16 cellular contexts compared by ENCODE assay signal in genomic region chr10:24716295-24716694, GRCh38. TPM values are rescaled to one million over a fixed set of nuclear protein-coding genes. Genes with fewer than 3 reads are reported as not detected.
DNase-seq lines count a peak whose midpoint lies in the region; ATAC-seq, FAIRE-seq and TF ChIP-seq lines count a peak whose summit lies in the region.
"Had no signal": no experiment of that assay in that cellular context is flagged by ENCODE, and none has a peak within 500 bp of the region (broad histone marks: within the 10 kb centered on the region; RNA-seq: fewer than 3 reads in every experiment).

No MANE protein-coding gene starts in this region.

- H3K27me3 ChIP-seq in adrenal gland (no peaks in the 10 kb centered on the region), right cardiac atrium (ENCODE audit: control insufficient read depth, insufficient read depth) (no peaks in the 10 kb centered on the region), skeletal muscle satellite cell (ENCODE audit: control insufficient read depth, insufficient read depth, low read length) (no peaks in the 10 kb centered on the region)
- H3K27me3 ChIP-seq: BE2C had no signal

- H3K4me2 ChIP-seq in skeletal muscle satellite cell (ENCODE audit: low read length) = peak overlapping the region; percentile 0

- H3K9me3 Mint-ChIP-seq in activated T-cell treated with anti-CD3 and anti-CD28 coated beads, Interleukin-2, amount 50 U/mL, for 24 hours = no peaks in the 10 kb centered on the region
- H3K9me3 Mint-ChIP-seq: dendritic cell treated with granulocyte-macrophage colony-stimulating factor and Interleukin-4, amounts not matched to agents 40 ng/mL and 50 ng/mL, for 4 days had no signal

- TF ChIP-seq CTCF in adrenal gland (IDR thresholded peaks at IDR 0.05) = no peak
- no peak for TF ChIP-seq CTCF in GM20000 (IDR thresholded peaks at IDR 0.05; ENCODE audit: extremely low read depth, missing control alignments)

- H3K27ac Mint-ChIP-seq in activated T-cell treated with anti-CD3 and anti-CD28 coated beads, Interleukin-2, amount 50 U/mL, for 24 hours = no peak overlapping the region
- H3K27ac Mint-ChIP-seq: dendritic cell treated with granulocyte-macrophage colony-stimulating factor and Interleukin-4, amounts not matched to agents 40 ng/mL and 50 ng/mL, for 4 days had no signal

- H3K36me3 ChIP-seq in adrenal gland (replicated peaks in 1 of 2) (no peaks in the 10 kb centered on the region), skeletal muscle satellite cell (ENCODE audit: insufficient read depth, low read length) (peaks cover 26% of the 10 kb centered on the region)
- H3K36me3 ChIP-seq: BE2C, prostate gland had no signal

- no peaks in the 10 kb centered on the region for H3K9me3 ChIP-seq in adrenal gland (replicated peaks in 1 of 3)
- no peaks in the 10 kb centered on the region for H3K9me3 ChIP-seq in right cardiac atrium (ENCODE audit: control insufficient read depth, low read length)
- H3K9me3 ChIP-seq in skeletal muscle satellite cell (replicated peaks; ENCODE audit: low read length) = no peaks in the 10 kb centered on the region
- H3K9me3 ChIP-seq: BE2C, prostate gland had no signal

- WGBS in adrenal gland, 4 donors = 31 to 44% (median 39%) methylated on average over 5 of the region's 5 CpGs
- 47% methylated on average over 5 of the region's 5 CpGs for WGBS in right cardiac atrium

- H3K27ac ChIP-seq in adrenal gland = peak overlapping the region in 3 of 5 donors; percentile 2 to 25 (median 19)
- no peak overlapping the region for H3K27ac ChIP-seq in right cardiac atrium (ENCODE audit: low read length)
- H3K27ac ChIP-seq: prostate gland had no signal

- no peaks in the 10 kb centered on the region for H3K27me3 Mint-ChIP-seq in activated T-cell treated with anti-CD3 and anti-CD28 coated beads, Interleukin-2, amount 50 U/mL, for 24 hours

- H3K4me1 ChIP-seq in adrenal gland (replicated peaks in 1 of 2) = peaks cover 38 to 87% of the 10 kb centered on the region in 2 donors
- H3K4me1 ChIP-seq in right cardiac atrium (ENCODE audit: control insufficient read depth, insufficient read depth, low read length) = peaks cover 21% of the 10 kb centered on the region
- peaks cover 41% of the 10 kb centered on the region for H3K4me1 ChIP-seq in skeletal muscle satellite cell (ENCODE audit: control insufficient read depth, insufficient read depth, low read length)
- H3K4me1 ChIP-seq: BE2C, prostate gland had no signal

- peak; percentile 6 for FAIRE-seq in H54 (lab: Jason Lieb, UNC)
- FAIRE-seq: urothelium cell line had no signal

- H3K4me3 ChIP-seq in adrenal gland (no peak overlapping the region), right cardiac atrium (ENCODE audit: low read length) (no peak overlapping the region), skeletal muscle satellite cell (ENCODE audit: low read length) (no peak overlapping the region)
- H3K4me3 ChIP-seq: prostate gland had no signal

- peaks cover 3% of the 10 kb centered on the region for H3K36me3 Mint-ChIP-seq in activated T-cell treated with anti-CD3 and anti-CD28 coated beads, Interleukin-2, amount 50 U/mL, for 24 hours (ENCODE audit: low read depth)

- TF ChIP-seq POLR2A in H54 (IDR thresholded peaks at IDR 0.05; ENCODE audit: low read depth, low read length) (no peak), adrenal gland (IDR thresholded peaks at IDR 0.05) (peak in 1 of 2 donors; percentile 52)

- intact Hi-C loops in adrenal gland (cut with DNase I) = no loop called here
- intact Hi-C loops in right cardiac atrium (cut with DNase I) = loop anchor here in 1 of 4 donors (10.0 kb wide), 1 partner anchor 71 kb away; no protein-coding TSS in a partner anchor

- H3K4me3 Mint-ChIP-seq in activated T-cell treated with anti-CD3 and anti-CD28 coated beads, Interleukin-2, amount 50 U/mL, for 24 hours = no peak overlapping the region
- H3K4me3 Mint-ChIP-seq: dendritic cell treated with granulocyte-macrophage colony-stimulating factor and Interleukin-4, amounts not matched to agents 40 ng/mL and 50 ng/mL, for 4 days had no signal

- DNase-seq in H54 (ENCODE audit: insufficient read length, low spot score) = no peak
- DNase-seq in adrenal gland = peak; percentile 48 to 80 (median 70)
- no peak for DNase-seq in right cardiac atrium
- DNase-seq in activated T-cell treated with anti-CD3 and anti-CD28 coated beads, Interleukin-2, amount 50 U/mL, for 24 hours = no peak
- no peak for DNase-seq in GM20000 (ENCODE audit: low spot score)
- DNase-seq: activated CD4-positive, alpha-beta T cell treated with anti-CD3 and anti-CD28 coated beads, Interleukin-2, amount 50 U/mL, for 1 hour; BE2C; NCI-H187; stimulated activated CD4-positive, alpha-beta T cell treated with anti-CD3 and anti-CD28 coated beads, Interleukin-1b, Interleukin-23, amount 100 ng/mL, for 48 hours; T1000 had no signal

- H3K4me1 Mint-ChIP-seq in activated T-cell treated with anti-CD3 and anti-CD28 coated beads, Interleukin-2, amount 50 U/mL, for 24 hours (ENCODE audit: low read depth) = peaks cover 12% of the 10 kb centered on the region

- ATAC-seq in right cardiac atrium (peak; percentile 52 to 59), GM21528 (IDR thresholded peaks at IDR 0.05; ENCODE audit: low FRiP score, unreplicated experiment) (no peak), GM21390 (IDR thresholded peaks at IDR 0.05; ENCODE audit: unreplicated experiment) (no peak)

- H3K9ac ChIP-seq in skeletal muscle satellite cell (ENCODE audit: low read depth, low read length) = no peak overlapping the region

RNA-seq across cellular contexts. Expression of gene ARHGAP21, which starts 7.4 kb away (rescaled TPM):
- total RNA-seq in adrenal gland (100 to 1,000 TPM in 5 of 8 donors, 10 to 100 TPM in 3; 80.4 to 160 (median 122) TPM), right cardiac atrium (10 to 100 TPM; 53.4 to 72.0 (median 57.0) TPM)
- polyA plus RNA-seq in adrenal gland (10 to 100 TPM; 45.2 to 74.1 (median 66.6) TPM), right cardiac atrium (23.2 TPM)
- total RNA-seq in skeletal muscle satellite cell (2012; rRNA removed) = 62.7 and 80.6 TPM in 2 replicates

Comparison
In these comparisons a context has a peak if more than half of its experiments do, and no peak if none do; other contexts are left out.
1. DNase-seq: peak in adrenal gland (7 of 7); none in H54 (single experiment), right cardiac atrium (0 of 3), activated T-cell treated with anti-CD3 and anti-CD28 coated beads, Interleukin-2, amount 50 U/mL, for 24 hours (single experiment) and GM20000 (single experiment).
2. ATAC-seq: peak in right cardiac atrium (2 of 2); none in GM21528 (single experiment) and GM21390 (single experiment).